ENCODE assay signal across 36 cellular contexts in the genomic region with DNA sequence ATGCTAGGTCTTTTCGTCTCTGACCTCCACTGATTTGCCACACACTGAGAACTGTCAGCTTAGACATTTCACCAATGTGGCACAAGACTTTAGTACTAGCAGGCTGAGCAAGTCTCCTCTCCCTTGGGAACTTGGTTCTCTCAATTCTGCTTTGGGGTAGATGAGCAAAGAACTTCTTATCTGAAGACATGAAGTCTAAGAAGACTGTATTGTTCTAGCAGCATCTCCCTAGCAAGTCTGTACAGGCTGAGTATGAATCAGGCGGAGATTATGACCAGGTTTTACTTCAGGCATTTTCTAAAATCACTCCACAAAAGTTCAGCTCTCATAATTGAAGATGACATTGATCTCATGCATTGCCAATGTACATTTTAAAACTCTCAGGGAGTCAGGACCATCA.
"Had no signal": no experiment of that assay in that cellular context is flagged by ENCODE, and none has a peak within 500 bp of the region (broad histone marks: within the 10 kb centered on the region; RNA-seq: fewer than 3 reads in every experiment).

No MANE protein-coding gene starts in this region.

- H3K4me1 ChIP-seq: left ventricle myocardium inferior, prostate gland, thyroid gland, upper lobe of left lung, vagina had no signal

- H3K36me3 ChIP-seq: left ventricle myocardium inferior, prostate gland, thyroid gland, upper lobe of left lung, vagina, WERI-Rb-1 had no signal

- ATAC-seq: activated CD4-positive, CD25-positive, alpha-beta regulatory T cell treated with anti-CD3 and anti-CD28 coated beads, Interleukin-2, amount 50 U/mL, for 24 hours; mucosa of descending colon; natural killer cell treated with Interleukin-12 subunit alpha and Interleukin-12 subunit beta and Interleukin-15 and Interleukin-18, amount 100 ng/mL, for 72 hours; sciatic nerve; stimulated activated memory B cell treated with anti-CD40 and anti-IgM and Interleukin-4, amounts not matched to agents 10 μg/mL and 1 μg/mL and 100 μg/mL, for 72 hours; stimulated activated naive CD8-positive, alpha-beta T cell treated with anti-CD3 and anti-CD28 coated beads, Interleukin-15, amount 100 ng/mL, for 72 hours; T-helper 17 cell had no signal

- H3K4me3 ChIP-seq: left ventricle myocardium inferior, lung, mucosa of descending colon, prostate gland, thyroid gland, upper lobe of left lung, vagina had no signal

- H3K27ac ChIP-seq: left ventricle myocardium inferior, prostate gland, thyroid gland, upper lobe of left lung, WERI-Rb-1 had no signal

- DNase-seq: activated CD4-positive, alpha-beta memory T cell treated with anti-CD3 and anti-CD28 coated beads for 36 hours; activated CD4-positive, alpha-beta T cell treated with anti-CD3 and anti-CD28 coated beads, Interleukin-2, amount 10 ng/mL, durations not matched to agents 24 days and 14 days; activated CD8-positive, alpha-beta memory T cell treated with anti-CD3 and anti-CD28 coated beads, Interleukin-2, amount 50 U/mL, for 4 hours; activated gamma-delta T cell treated with Interleukin-2 at 50 U/mL for 16 hours; activated naive CD4-positive, alpha-beta T cell treated with anti-CD3 and anti-CD28 coated beads, Interleukin-2, amount 50 U/mL, for 16 hours; activated T-cell treated with anti-CD3 and anti-CD28 coated beads, Interleukin-2, amount 50 U/mL, for 1 hour; amniotic stem cell; dermis blood vessel endothelial cell; effector CD4-positive, alpha-beta T cell; erythroblast; left ventricle myocardium inferior; mucosa of descending colon; retina; small intestine; stimulated activated CD4-positive, alpha-beta T cell treated with anti-CD3 and anti-CD28 coated beads, Interleukin-1b, Interleukin-23, amount 100 ng/mL, for 48 hours; stimulated activated CD4-positive, alpha-beta T cell treated with anti-CD3 and anti-CD28 coated beads, Interleukin-4, amount 100 ng/mL, for 4 hours; stimulated activated CD8-positive, alpha-beta memory T cell treated with anti-CD3 and anti-CD28 coated beads, Interleukin-4, amount 100 ng/mL, for 48 hours; stimulated activated naive CD8-positive, alpha-beta T cell treated with anti-CD3 and anti-CD28 coated beads, Interleukin-15, amount 100 ng/mL, for 72 hours; substantia nigra; SW 1271; T-helper 17 cell; T1000; thyroid gland; upper lobe of left lung; WERI-Rb-1 had no signal

- FAIRE-seq: colon, endometrium, frontal cortex, islet of Langerhans, small intestine had no signal

- H3K27me3 ChIP-seq: thyroid gland, upper lobe of left lung, vagina had no signal
